In genomic region chr2:43675646-43676321, GRCh38 we compare ENCODE assay signal across 2 cellular contexts.
TF ChIP-seq lines count a peak whose summit lies in the region.

No MANE protein-coding gene starts in this region.

TF ChIP-seq in A549, 52 proteins besides CTCF, POLR2A, EP300 and RAD21 (continued from another document):
- TF ChIP-seq HMGXB4 (CRISPR knock-in tag; IDR thresholded peaks at IDR 0.05; ENCODE audit: borderline replicate concordance) (no peak), ZNF302 (CRISPR knock-in tag; IDR thresholded peaks at IDR 0.05) (no peak)
TF ChIP-seq in A549: peak in this region for 0.

TF ChIP-seq in IMR-90, 13 proteins besides CTCF, POLR2A, EP300 and RAD21 (continued from another document):
- TF ChIP-seq NFE2L2 (IDR thresholded peaks at IDR 0.05; ENCODE audit: low read depth, low read length) = no peak
- no peak for TF ChIP-seq SMC3 (IDR thresholded peaks at IDR 0.05; ENCODE audit: low read depth, low read length)
- no peak for TF ChIP-seq RFX5 (IDR thresholded peaks at IDR 0.05; ENCODE audit: low read depth, low read length)
- no peak for TF ChIP-seq RCOR1 (IDR thresholded peaks at IDR 0.05; ENCODE audit: insufficient replicate concordance, low read length)
- no peak for TF ChIP-seq FOS (IDR thresholded peaks at IDR 0.05; ENCODE audit: low read depth, low read length)
- no peak for TF ChIP-seq MXI1 (IDR thresholded peaks at IDR 0.05; ENCODE audit: borderline replicate concordance, low read depth, low read length)
